Comparison of ENCODE assay signal across 9 cellular contexts in genomic region chr6:11374036-11375010, GRCh38.
DNase-seq lines count a peak whose midpoint lies in the region; ATAC-seq and TF ChIP-seq lines count a peak whose summit lies in the region.
"Had no signal": no experiment of that assay in that cellular context is flagged by ENCODE, and none has a peak within 500 bp of the region (broad histone marks: within the 10 kb centered on the region; RNA-seq: fewer than 3 reads in every experiment).

No MANE protein-coding gene starts in this region.

- TF ChIP-seq CTCF in psoas muscle (IDR thresholded peaks at IDR 0.05), result no peak

- intact Hi-C loops in activated CD4-positive, alpha-beta T cell treated with anti-CD3 and anti-CD28 coated beads, Interleukin-2, amount 10 ng/mL, durations not matched to agents 24 days and 14 days (cut with micrococcal nuclease), result loop anchor here (1.0 to 2.0 kb wide), 6 partner anchors 8 to 86 kb away; no protein-coding TSS in a partner anchor
- intact Hi-C loops in psoas muscle (cut with DNase I), result no loop called here

- H3K4me1 ChIP-seq in psoas muscle, result no peaks in the 10 kb centered on the region
- H3K4me1 ChIP-seq: SJSA1 had no signal

- H3K4me3 Mint-ChIP-seq in activated CD4-positive, alpha-beta T cell treated with anti-CD3 and anti-CD28 coated beads, Interleukin-2, amount 10 ng/mL, durations not matched to agents 24 days and 14 days, result peak overlapping the region; percentile 58

- DNase-seq in activated CD4-positive, alpha-beta T cell treated with anti-CD3 and anti-CD28 coated beads, Interleukin-2, amount 10 ng/mL, durations not matched to agents 24 days and 14 days, result peak; percentile 67
- no peak for DNase-seq in activated CD4-positive, alpha-beta T cell treated with anti-CD3 and anti-CD28 coated beads, Interleukin-2, amount 50 U/mL, for 4 hours
- peak; percentile 80 for DNase-seq in SIG-M5 treated with dmso at 0.1 percent for 504 hours (lab: John Stamatoyannopoulos, UW; ENCODE audit: unreplicated experiment)
- peak; percentile 78 for DNase-seq in pons (ENCODE audit: low spot score)
- DNase-seq in HuH-7.5 (ENCODE audit: low spot score), result no peak
- DNase-seq in AG08396 (ENCODE audit: low spot score), result no peak
- DNase-seq in psoas muscle, result no peak

- H3K27ac Mint-ChIP-seq in activated CD4-positive, alpha-beta T cell treated with anti-CD3 and anti-CD28 coated beads, Interleukin-2, amount 10 ng/mL, durations not matched to agents 24 days and 14 days, result peak overlapping the region; percentile 80

- peaks cover 13% of the 10 kb centered on the region for H3K9me3 Mint-ChIP-seq in activated CD4-positive, alpha-beta T cell treated with anti-CD3 and anti-CD28 coated beads, Interleukin-2, amount 10 ng/mL, durations not matched to agents 24 days and 14 days

- H3K27me3 Mint-ChIP-seq in activated CD4-positive, alpha-beta T cell treated with anti-CD3 and anti-CD28 coated beads, Interleukin-2, amount 10 ng/mL, durations not matched to agents 24 days and 14 days, result no peaks in the 10 kb centered on the region

- no peak overlapping the region for H3K4me3 ChIP-seq in psoas muscle
- H3K4me3 ChIP-seq: SJSA1 had no signal

- ATAC-seq in HG02885 (IDR thresholded peaks at IDR 0.05; ENCODE audit: poor library complexity, unreplicated experiment) (peak; percentile 97), psoas muscle (no peak)

- 77 to 85% (median 81%) methylated on average over 4 of the region's 4 CpGs for WGBS in psoas muscle, 3 donors

- H3K36me3 ChIP-seq in psoas muscle (ENCODE audit: insufficient read depth in 1 of 2, low read depth in 1 of 2), result no peaks in the 10 kb centered on the region
- H3K36me3 ChIP-seq: SJSA1 had no signal

- peaks cover 56% of the 10 kb centered on the region for H3K4me1 Mint-ChIP-seq in activated CD4-positive, alpha-beta T cell treated with anti-CD3 and anti-CD28 coated beads, Interleukin-2, amount 10 ng/mL, durations not matched to agents 24 days and 14 days

- H3K9me3 ChIP-seq in psoas muscle, result no peaks in the 10 kb centered on the region
- H3K9me3 ChIP-seq: SJSA1 had no signal

- no peak overlapping the region for H3K27ac ChIP-seq in psoas muscle
- H3K27ac ChIP-seq: SJSA1 had no signal

- H3K27me3 ChIP-seq in psoas muscle (ENCODE audit: insufficient read depth in 3 of 3, low read length in 2 of 3), result peaks cover 0 to 2% (median 0%) of the 10 kb centered on the region in 3 donors
- H3K27me3 ChIP-seq: SJSA1 had no signal

- peaks cover 62% of the 10 kb centered on the region for H3K36me3 Mint-ChIP-seq in activated CD4-positive, alpha-beta T cell treated with anti-CD3 and anti-CD28 coated beads, Interleukin-2, amount 10 ng/mL, durations not matched to agents 24 days and 14 days (ENCODE audit: low read depth)

Comparison
In these comparisons a context has a peak if more than half of its experiments do, and no peak if none do; other contexts are left out.
1. DNase-seq: peak in activated CD4-positive, alpha-beta T cell treated with anti-CD3 and anti-CD28 coated beads, Interleukin-2, amount 10 ng/mL, durations not matched to agents 24 days and 14 days (single experiment), SIG-M5 treated with dmso at 0.1 percent for 504 hours (single experiment) and pons (single experiment); none in activated CD4-positive, alpha-beta T cell treated with anti-CD3 and anti-CD28 coated beads, Interleukin-2, amount 50 U/mL, for 4 hours (0 of 2), HuH-7.5 (single experiment), AG08396 (single experiment) and psoas muscle (0 of 2).